ENCODE assay signal across 1 cellular context in the genomic region with DNA sequence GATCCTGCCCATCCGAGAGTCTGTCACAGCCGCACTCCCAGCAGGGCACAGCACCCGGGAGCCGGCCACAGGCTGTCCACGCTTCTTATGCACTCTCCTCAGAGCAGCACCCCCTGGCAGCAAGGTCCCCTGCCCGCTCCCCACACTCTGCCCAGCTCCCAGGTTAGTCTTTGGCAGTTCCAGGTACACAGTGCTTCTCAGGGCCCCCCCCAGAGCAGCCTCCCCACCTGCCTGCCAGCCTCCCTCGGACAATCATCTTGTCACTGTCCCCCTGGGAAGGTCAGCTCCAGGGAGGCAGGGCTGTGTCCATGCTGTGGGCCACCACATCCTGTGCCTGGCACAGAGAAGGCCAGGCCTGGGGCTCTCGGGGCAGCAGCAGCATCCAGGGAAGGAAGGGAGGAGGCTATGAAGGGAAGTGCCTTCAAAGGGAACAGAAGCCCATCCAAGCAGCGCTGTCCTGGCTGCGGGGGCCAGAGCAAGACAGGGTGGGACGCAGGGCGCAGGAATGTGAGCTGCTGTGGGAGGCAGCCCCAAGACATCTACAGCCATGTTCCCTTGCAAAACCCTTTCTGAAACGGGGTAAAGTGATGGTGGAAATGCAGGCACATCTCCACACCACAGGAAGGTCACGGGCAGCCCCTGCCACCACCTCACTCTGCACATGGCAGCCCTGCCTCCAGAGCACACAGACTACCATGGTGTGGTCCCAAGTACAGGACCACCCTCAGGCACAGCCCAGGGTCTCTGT.
TF ChIP-seq lines count a peak whose summit lies in the region.

No MANE protein-coding gene starts in this region.

TF ChIP-seq in IMR-90, 13 proteins besides CTCF, POLR2A, EP300 and RAD21:
- TF ChIP-seq NFE2L2 (IDR thresholded peaks at IDR 0.05; ENCODE audit: low read depth, low read length) = no peak
